Comparison of ENCODE assay signal across 8 cellular contexts in the genomic region with DNA sequence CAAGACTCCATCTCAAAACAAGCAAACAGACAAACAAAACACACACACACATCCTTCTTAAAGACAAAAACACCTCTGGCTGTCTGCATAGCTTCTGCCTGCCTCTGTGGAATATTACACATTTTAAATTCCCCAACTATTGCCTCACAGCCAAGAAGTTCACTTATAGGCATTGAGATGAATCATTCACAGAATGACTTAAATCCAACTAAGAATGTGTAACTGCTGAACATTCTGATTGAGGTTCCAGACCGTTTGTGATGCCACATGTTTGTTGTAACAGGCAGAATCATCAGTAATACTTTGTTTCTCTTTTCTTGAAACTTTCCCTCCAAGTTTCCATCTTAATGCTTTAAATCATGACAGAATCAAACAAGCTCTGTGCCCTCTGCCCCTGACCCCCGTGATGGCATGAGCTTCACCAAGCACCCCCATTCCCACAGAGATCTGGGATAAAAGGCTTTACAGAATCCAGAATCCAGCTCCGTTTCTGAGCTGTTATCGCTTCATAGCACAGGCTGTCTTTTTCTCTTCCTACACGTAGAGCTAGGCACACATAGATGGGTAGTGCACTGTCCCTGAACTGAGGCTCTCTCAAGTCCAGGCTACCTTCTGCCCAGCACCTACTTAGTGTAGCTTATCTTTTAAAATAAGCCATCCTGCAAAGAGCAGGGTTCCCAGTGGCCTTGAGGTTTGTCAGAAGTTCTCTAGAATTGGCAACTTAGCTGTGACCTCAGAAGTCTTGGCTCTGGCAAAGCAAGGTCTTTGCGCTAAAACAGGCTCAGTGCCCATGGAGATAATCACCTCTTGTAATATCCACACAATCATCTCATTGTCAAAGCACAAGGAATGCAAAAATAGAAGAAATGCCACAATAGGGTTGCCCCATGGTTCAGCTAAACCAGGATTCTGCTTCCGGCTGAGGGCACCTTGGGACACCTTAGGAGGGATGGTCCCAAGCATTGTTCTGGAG.
DNase-seq lines count a peak whose midpoint lies in the region; ATAC-seq and TF ChIP-seq lines count a peak whose summit lies in the region.

No MANE protein-coding gene starts in this region.

- no peaks in the 10 kb centered on the region for H3K9me3 Mint-ChIP-seq in stimulated activated memory B cell treated with anti-CD40 and anti-IgM and Interleukin-4, amounts not matched to agents 10 μg/mL and 1 μg/mL and 100 μg/mL, for 72 hours

- H3K4me1 Mint-ChIP-seq in stimulated activated memory B cell treated with anti-CD40 and anti-IgM and Interleukin-4, amounts not matched to agents 10 μg/mL and 1 μg/mL and 100 μg/mL, for 72 hours = no peaks in the 10 kb centered on the region

- H3K4me3 ChIP-seq in WI38 (ENCODE audit: low read depth, low read length) = peak overlapping the region; percentile 25

- H3K36me3 Mint-ChIP-seq in stimulated activated memory B cell treated with anti-CD40 and anti-IgM and Interleukin-4, amounts not matched to agents 10 μg/mL and 1 μg/mL and 100 μg/mL, for 72 hours = no peaks in the 10 kb centered on the region

- H3K27me3 Mint-ChIP-seq in stimulated activated memory B cell treated with anti-CD40 and anti-IgM and Interleukin-4, amounts not matched to agents 10 μg/mL and 1 μg/mL and 100 μg/mL, for 72 hours = peaks cover 58% of the 10 kb centered on the region

- DNase-seq in NOMO-1 treated with DMSO at 0.1 percent for 48 hours (lab: John Stamatoyannopoulos, UW; ENCODE audit: unreplicated experiment) (peak; percentile 45), NOMO-1 treated with dmso at 0.1 percent for 144 hours (lab: John Stamatoyannopoulos, UW; ENCODE audit: unreplicated experiment) (no peak), globus pallidus (ENCODE audit: low spot score) (peak; percentile 41), midbrain (lab: John Stamatoyannopoulos, UW) (no peak), NCI-H2171 (lab: John Stamatoyannopoulos, UW) (no peak)

- H3K27ac Mint-ChIP-seq in stimulated activated memory B cell treated with anti-CD40 and anti-IgM and Interleukin-4, amounts not matched to agents 10 μg/mL and 1 μg/mL and 100 μg/mL, for 72 hours = no peak overlapping the region

- TF ChIP-seq CTCF in WI38 (IDR thresholded peaks at IDR 0.05; ENCODE audit: low read depth, low read length) = no peak

- H3K4me3 Mint-ChIP-seq in stimulated activated memory B cell treated with anti-CD40 and anti-IgM and Interleukin-4, amounts not matched to agents 10 μg/mL and 1 μg/mL and 100 μg/mL, for 72 hours = no peak overlapping the region

- peak; percentile 19 for ATAC-seq in stimulated activated memory B cell treated with anti-CD40 and anti-IgM and Interleukin-4, amounts not matched to agents 10 μg/mL and 1 μg/mL and 100 μg/mL, for 72 hours
- no peak for ATAC-seq in GM21529 (IDR thresholded peaks at IDR 0.05; ENCODE audit: unreplicated experiment)

Comparison
In these comparisons a context has a peak if more than half of its experiments do, and no peak if none do; other contexts are left out.
1. DNase-seq: peak in NOMO-1 treated with DMSO at 0.1 percent for 48 hours (single experiment) and globus pallidus (single experiment); none in NOMO-1 treated with dmso at 0.1 percent for 144 hours (single experiment), midbrain (single experiment) and NCI-H2171 (single experiment).